18 cellular contexts compared by ENCODE assay signal in the genomic region with DNA sequence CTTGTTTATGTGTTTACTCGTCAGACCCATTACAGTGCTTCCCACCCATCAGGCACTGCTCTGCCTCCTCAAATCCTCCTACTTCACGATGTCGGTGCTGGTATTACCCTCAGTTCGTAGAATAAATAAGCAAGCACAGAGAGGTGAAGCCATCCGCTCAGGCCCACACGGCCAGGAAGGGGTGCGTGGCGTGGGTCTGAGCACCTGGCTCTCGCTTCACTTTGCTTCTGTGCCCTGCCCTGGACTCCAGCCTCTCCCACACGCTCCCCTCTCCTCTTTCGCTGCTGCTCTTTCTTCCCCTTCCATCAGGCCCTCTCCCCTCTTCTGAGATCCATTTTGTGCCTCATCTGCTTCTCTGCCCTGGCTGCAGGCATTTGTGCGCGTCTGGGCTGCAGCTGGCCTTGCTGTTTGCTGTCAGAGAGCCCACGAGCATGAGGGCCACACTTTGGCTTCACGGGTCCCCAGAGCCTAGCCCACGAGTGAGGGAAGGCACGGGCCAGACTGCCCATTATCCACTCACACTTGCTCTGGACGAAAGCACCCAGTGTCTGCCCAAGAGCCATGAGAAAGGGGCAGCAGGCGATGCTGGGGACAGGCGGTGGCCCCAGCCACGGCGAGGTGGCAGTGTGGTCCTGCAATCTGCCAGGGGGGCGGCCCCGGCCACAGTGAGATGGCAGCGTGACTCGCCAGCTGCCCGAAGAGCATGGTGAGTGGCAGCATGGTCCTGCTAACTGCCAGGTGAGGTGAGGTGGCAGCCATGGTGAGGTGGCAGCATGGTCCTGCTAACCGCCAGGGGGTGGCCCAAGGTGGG.
"Had no signal": no experiment of that assay in that cellular context is flagged by ENCODE, and none has a peak within 500 bp of the region (broad histone marks: within the 10 kb centered on the region; RNA-seq: fewer than 3 reads in every experiment).

No MANE protein-coding gene starts in this region.

- H3K27me3 ChIP-seq: neutrophil, transverse colon, vagina had no signal

- H3K4me1 ChIP-seq: parathyroid adenoma, transverse colon had no signal

- H3K27ac ChIP-seq: coronary artery, neutrophil, parathyroid adenoma, transverse colon, vagina had no signal

- DNase-seq: activated CD4-positive, alpha-beta memory T cell treated with anti-CD3 and anti-CD28 coated beads, Interleukin-2, amount 10 ng/mL, durations not matched to agents 7 days and 5 days; activated CD4-positive, alpha-beta T cell treated with anti-CD3 and anti-CD28 coated beads for 48 hours; activated CD8-positive, alpha-beta memory T cell treated with anti-CD3 and anti-CD28 coated beads, Interleukin-2, amount 10 ng/mL, durations not matched to agents 7 days and 5 days; activated naive CD4-positive, alpha-beta T cell; activated naive CD8-positive, alpha-beta T cell treated with anti-CD3 and anti-CD28 coated beads for 36 hours; amniotic stem cell; erythroblast; foreskin melanocyte; stimulated activated CD4-positive, alpha-beta T cell treated with anti-CD3 and anti-CD28 coated beads, Interleukin-12 subunit alpha, Interleukin-12 subunit beta, amount 100 ng/mL, for 4 hours; stimulated activated CD4-positive, alpha-beta T cell treated with anti-CD3 and anti-CD28 coated beads, Interleukin-1b, Interleukin-23, amount 100 ng/mL, for 48 hours; stimulated activated naive CD4-positive, alpha-beta T cell treated with Interleukin-2 at 50 U/mL for 16 hours; T-helper 2 cell; transverse colon had no signal

- H3K36me3 ChIP-seq: transverse colon had no signal

- H3K9ac ChIP-seq: parathyroid adenoma had no signal

- ATAC-seq: activated CD8-positive, alpha-beta memory T cell treated with anti-CD3 and anti-CD28 coated beads, Interleukin-2, amount 10 ng/mL, durations not matched to agents 7 days and 5 days; naive thymus-derived CD8-positive, alpha-beta T cell had no signal

- H2AFZ ChIP-seq: parathyroid adenoma had no signal

- H3K9me3 ChIP-seq: neutrophil, transverse colon, vagina had no signal

- H3K4me3 ChIP-seq: coronary artery, transverse colon, vagina had no signal
